Comparison of ENCODE assay signal across 1 cellular context in the genomic region with DNA sequence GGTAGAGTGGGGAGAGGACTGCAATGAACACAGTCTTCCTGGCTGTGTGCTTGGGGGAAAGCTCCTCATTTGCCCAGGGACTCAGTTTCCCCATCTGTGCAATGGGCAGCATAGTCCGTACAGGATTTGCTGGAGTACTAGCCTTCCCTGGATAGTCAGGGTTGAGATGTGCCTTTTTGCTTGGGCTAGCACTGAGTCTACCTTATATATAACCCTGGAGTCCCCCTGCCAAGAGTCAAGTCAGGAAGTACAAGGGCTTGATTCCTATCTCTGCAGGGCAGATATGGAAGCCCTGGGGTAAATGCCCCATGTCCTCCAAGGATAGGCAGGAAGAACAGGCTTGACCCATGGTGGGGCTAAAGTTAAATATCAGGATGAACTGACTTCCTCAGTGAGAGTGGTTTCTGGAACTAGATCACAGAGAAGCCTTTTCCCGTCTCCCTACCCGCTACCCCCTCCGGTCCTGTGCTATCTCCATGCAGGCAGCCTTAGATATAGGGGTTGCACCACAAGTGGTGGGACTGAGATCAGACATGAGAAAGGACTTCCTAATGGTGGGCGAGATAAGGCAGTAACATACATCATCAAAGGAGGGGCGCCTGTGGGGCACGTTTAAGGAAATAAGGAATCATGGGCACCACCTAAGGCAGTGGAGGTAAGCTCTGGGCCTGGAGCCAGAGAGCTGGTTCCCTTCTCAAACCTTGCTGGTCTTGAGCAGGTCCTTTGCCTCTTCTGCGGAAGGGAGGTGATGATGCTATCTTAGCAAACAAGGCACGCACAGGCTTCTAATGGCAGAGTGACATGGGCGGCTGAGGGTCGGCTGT.
TF ChIP-seq lines count a peak whose summit lies in the region.

No MANE protein-coding gene starts in this region.

TF ChIP-seq in K562, 482 proteins besides CTCF, POLR2A, EP300 and RAD21 (continued from another document and continues in another):
- TF ChIP-seq, protein P1, sequence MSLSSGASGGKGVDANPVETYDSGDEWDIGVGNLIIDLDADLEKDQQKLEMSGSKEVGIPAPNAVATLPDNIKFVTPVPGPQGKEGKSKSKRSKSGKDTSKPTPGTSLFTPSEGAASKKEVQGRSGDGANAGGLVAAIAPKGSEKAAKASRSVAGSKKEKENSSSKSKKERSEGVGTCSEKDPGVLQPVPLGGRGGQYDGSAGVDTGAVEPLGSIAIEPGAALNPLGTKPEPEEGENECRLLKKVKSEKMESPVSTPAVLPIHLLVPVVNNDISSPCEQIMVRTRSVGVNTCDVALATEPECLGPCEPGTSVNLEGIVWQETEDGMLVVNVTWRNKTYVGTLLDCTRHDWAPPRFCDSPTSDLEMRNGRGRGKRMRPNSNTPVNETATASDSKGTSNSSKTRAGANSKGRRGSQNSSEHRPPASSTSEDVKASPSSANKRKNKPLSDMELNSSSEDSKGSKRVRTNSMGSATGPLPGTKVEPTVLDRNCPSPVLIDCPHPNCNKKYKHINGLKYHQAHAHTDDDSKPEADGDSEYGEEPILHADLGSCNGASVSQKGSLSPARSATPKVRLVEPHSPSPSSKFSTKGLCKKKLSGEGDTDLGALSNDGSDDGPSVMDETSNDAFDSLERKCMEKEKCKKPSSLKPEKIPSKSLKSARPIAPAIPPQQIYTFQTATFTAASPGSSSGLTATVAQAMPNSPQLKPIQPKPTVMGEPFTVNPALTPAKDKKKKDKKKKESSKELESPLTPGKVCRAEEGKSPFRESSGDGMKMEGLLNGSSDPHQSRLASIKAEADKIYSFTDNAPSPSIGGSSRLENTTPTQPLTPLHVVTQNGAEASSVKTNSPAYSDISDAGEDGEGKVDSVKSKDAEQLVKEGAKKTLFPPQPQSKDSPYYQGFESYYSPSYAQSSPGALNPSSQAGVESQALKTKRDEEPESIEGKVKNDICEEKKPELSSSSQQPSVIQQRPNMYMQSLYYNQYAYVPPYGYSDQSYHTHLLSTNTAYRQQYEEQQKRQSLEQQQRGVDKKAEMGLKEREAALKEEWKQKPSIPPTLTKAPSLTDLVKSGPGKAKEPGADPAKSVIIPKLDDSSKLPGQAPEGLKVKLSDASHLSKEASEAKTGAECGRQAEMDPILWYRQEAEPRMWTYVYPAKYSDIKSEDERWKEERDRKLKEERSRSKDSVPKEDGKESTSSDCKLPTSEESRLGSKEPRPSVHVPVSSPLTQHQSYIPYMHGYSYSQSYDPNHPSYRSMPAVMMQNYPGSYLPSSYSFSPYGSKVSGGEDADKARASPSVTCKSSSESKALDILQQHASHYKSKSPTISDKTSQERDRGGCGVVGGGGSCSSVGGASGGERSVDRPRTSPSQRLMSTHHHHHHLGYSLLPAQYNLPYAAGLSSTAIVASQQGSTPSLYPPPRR (CRISPR knock-in tag; IDR thresholded peaks at IDR 0.05; ENCODE audit: borderline replicate concordance) = no peak; the same call in 1 of the 2 replicates
- TF ChIP-seq TEAD1 (CRISPR knock-in tag; IDR thresholded peaks at IDR 0.05) (peak in 1 of 2 experiments; percentile 4; a peak in 1 of 4 replicates), SMARCC2 (IDR thresholded peaks at IDR 0.05; ENCODE audit: low read depth) (peak; percentile 61), PHB2 (IDR thresholded peaks at IDR 0.05; ENCODE audit: low read depth) (0 out of 2 replicates have a peak, but pooled peaks have one; percentile 58), SMARCA5 (IDR thresholded peaks at IDR 0.05) (peak; percentile 97), ZSCAN32 (CRISPR knock-in tag; IDR thresholded peaks at IDR 0.05) (no peak), DIDO1 (tag; IDR thresholded peaks at IDR 0.05; ENCODE audit: low read depth) (peak; percentile 56; the same call in 1 of the 2 replicates), KAT2B (IDR thresholded peaks at IDR 0.05; ENCODE audit: low read depth, low read length) (no peak), TCF7 (IDR thresholded peaks at IDR 0.05; ENCODE audit: borderline replicate concordance) (peak; percentile 91; the same call in 1 of the 2 replicates), MAZ (CRISPR knock-in tag; conservative IDR thresholded peaks at IDR 0.05 in 1 of 2, IDR thresholded peaks at IDR 0.05 in 1 of 2) (peak; percentile 69 to 78), FOSL1 (tag; conservative IDR thresholded peaks at IDR 0.05) (peak; percentile 47; the same call in 1 of the 2 replicates), SOX6 (IDR thresholded peaks at IDR 0.05) (peak; percentile 63; the same call in 1 of the 2 replicates), GTF2E2 (tag; IDR thresholded peaks at IDR 0.05) (peak; percentile 45; the same call in 1 of the 2 replicates), CAMTA2 (CRISPR knock-in tag; conservative IDR thresholded peaks at IDR 0.05) (0 out of 2 replicates have a peak, but pooled peaks have one; percentile 78), NCOA1 (IDR thresholded peaks at IDR 0.05; ENCODE audit: low read depth) (peak; percentile 59; the same call in 1 of the 2 replicates), NONO (IDR thresholded peaks at IDR 0.05; ENCODE audit: low read depth in 2 of 2, low read length in 1 of 2) (no peak), HDGF (IDR thresholded peaks at IDR 0.05) (peak; percentile 57; the same call in 1 of the 2 replicates), PRMT5 (CRISPR knock-in tag; IDR thresholded peaks at IDR 0.05) (no peak), ZNF3 (CRISPR knock-in tag; IDR thresholded peaks at IDR 0.05) (no peak), POLR2H (tag; IDR thresholded peaks at IDR 0.05; ENCODE audit: low read depth) (no peak), NFE2 (IDR thresholded peaks at IDR 0.05; ENCODE audit: low read depth) (peak; percentile 20; the same call in 1 of the 2 replicates), MECOM (CRISPR knock-in tag; IDR thresholded peaks at IDR 0.05) (peak; percentile 72), ZNF668 (CRISPR knock-in tag; IDR thresholded peaks at IDR 0.05) (peak; percentile 73; the same call in 1 of the 2 replicates), ZBED1 (IDR thresholded peaks at IDR 0.05) (peak; percentile 35; the same call in 1 of the 2 replicates), MYC (IDR thresholded peaks at IDR 0.05; ENCODE audit: low read depth, low read length) (peak; percentile 68), MYC (CRISPR knock-in tag; IDR thresholded peaks at IDR 0.05; ENCODE audit: borderline replicate concordance, low read depth) (no peak), ZNF134 (CRISPR knock-in tag; conservative IDR thresholded peaks at IDR 0.05) (0 out of 2 replicates have a peak, but pooled peaks have one; percentile 4), NR2C1 (IDR thresholded peaks at IDR 0.05) (no peak), NR2C1 (tag; IDR thresholded peaks at IDR 0.05) (peak; percentile 48; the same call in 1 of the 2 replicates), GATA2 (CRISPR knock-in tag; IDR thresholded peaks at IDR 0.05) (peak; percentile 94), ZNF239 (CRISPR knock-in tag; IDR thresholded peaks at IDR 0.05) (peak; percentile 85), BACH1 (tag; IDR thresholded peaks at IDR 0.05) (0 out of 2 replicates have a peak, but pooled peaks have one; percentile 54), PML (IDR thresholded peaks at IDR 0.05; ENCODE audit: low read length) (peak; percentile 87), NBN (IDR thresholded peaks at IDR 0.05; ENCODE audit: low read depth) (peak; percentile 80), CTBP1 (IDR thresholded peaks at IDR 0.05; ENCODE audit: borderline replicate concordance) (peak; percentile 83), NFRKB (IDR thresholded peaks at IDR 0.05; ENCODE audit: low read depth) (peak; percentile 65), TAL1 (IDR thresholded peaks at IDR 0.05) (peak; percentile 89), TOE1 (IDR thresholded peaks at IDR 0.05; ENCODE audit: borderline replicate concordance) (peak; percentile 19; the same call in 1 of the 2 replicates), TOE1 (CRISPR knock-in tag; IDR thresholded peaks at IDR 0.05; ENCODE audit: borderline replicate concordance, low read depth) (no peak), ZKSCAN1 (IDR thresholded peaks at IDR 0.05; ENCODE audit: low read depth, low read length) (peak; percentile 53; the same call in 1 of the 2 replicates)
- TF ChIP-seq, protein P2, sequence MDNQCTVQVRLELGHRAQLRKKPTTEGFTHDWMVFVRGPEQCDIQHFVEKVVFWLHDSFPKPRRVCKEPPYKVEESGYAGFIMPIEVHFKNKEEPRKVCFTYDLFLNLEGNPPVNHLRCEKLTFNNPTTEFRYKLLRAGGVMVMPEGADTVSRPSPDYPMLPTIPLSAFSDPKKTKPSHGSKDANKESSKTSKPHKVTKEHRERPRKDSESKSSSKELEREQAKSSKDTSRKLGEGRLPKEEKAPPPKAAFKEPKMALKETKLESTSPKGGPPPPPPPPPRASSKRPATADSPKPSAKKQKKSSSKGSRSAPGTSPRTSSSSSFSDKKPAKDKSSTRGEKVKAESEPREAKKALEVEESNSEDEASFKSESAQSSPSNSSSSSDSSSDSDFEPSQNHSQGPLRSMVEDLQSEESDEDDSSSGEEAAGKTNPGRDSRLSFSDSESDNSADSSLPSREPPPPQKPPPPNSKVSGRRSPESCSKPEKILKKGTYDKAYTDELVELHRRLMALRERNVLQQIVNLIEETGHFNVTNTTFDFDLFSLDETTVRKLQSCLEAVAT (IDR thresholded peaks at IDR 0.05) = peak in 1 of 2 experiments; percentile 59; a peak in 1 of 4 replicates
- TF ChIP-seq, protein P3, sequence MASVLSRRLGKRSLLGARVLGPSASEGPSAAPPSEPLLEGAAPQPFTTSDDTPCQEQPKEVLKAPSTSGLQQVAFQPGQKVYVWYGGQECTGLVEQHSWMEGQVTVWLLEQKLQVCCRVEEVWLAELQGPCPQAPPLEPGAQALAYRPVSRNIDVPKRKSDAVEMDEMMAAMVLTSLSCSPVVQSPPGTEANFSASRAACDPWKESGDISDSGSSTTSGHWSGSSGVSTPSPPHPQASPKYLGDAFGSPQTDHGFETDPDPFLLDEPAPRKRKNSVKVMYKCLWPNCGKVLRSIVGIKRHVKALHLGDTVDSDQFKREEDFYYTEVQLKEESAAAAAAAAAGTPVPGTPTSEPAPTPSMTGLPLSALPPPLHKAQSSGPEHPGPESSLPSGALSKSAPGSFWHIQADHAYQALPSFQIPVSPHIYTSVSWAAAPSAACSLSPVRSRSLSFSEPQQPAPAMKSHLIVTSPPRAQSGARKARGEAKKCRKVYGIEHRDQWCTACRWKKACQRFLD (CRISPR knock-in tag; IDR thresholded peaks at IDR 0.05) = peak; percentile 88; the same call in 1 of the 2 replicates
- TF ChIP-seq, protein P4, sequence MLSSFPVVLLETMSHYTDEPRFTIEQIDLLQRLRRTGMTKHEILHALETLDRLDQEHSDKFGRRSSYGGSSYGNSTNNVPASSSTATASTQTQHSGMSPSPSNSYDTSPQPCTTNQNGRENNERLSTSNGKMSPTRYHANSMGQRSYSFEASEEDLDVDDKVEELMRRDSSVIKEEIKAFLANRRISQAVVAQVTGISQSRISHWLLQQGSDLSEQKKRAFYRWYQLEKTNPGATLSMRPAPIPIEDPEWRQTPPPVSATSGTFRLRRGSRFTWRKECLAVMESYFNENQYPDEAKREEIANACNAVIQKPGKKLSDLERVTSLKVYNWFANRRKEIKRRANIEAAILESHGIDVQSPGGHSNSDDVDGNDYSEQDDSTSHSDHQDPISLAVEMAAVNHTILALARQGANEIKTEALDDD (IDR thresholded peaks at IDR 0.05) = peak; percentile 61
- TF ChIP-seq, protein P5, sequence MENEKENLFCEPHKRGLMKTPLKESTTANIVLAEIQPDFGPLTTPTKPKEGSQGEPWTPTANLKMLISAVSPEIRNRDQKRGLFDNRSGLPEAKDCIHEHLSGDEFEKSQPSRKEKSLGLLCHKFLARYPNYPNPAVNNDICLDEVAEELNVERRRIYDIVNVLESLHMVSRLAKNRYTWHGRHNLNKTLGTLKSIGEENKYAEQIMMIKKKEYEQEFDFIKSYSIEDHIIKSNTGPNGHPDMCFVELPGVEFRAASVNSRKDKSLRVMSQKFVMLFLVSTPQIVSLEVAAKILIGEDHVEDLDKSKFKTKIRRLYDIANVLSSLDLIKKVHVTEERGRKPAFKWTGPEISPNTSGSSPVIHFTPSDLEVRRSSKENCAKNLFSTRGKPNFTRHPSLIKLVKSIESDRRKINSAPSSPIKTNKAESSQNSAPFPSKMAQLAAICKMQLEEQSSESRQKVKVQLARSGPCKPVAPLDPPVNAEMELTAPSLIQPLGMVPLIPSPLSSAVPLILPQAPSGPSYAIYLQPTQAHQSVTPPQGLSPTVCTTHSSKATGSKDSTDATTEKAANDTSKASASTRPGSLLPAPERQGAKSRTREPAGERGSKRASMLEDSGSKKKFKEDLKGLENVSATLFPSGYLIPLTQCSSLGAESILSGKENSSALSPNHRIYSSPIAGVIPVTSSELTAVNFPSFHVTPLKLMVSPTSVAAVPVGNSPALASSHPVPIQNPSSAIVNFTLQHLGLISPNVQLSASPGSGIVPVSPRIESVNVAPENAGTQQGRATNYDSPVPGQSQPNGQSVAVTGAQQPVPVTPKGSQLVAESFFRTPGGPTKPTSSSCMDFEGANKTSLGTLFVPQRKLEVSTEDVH (IDR thresholded peaks at IDR 0.05; ENCODE audit: low read depth, partially characterized antibody) = no peak
- TF ChIP-seq, protein P6, sequence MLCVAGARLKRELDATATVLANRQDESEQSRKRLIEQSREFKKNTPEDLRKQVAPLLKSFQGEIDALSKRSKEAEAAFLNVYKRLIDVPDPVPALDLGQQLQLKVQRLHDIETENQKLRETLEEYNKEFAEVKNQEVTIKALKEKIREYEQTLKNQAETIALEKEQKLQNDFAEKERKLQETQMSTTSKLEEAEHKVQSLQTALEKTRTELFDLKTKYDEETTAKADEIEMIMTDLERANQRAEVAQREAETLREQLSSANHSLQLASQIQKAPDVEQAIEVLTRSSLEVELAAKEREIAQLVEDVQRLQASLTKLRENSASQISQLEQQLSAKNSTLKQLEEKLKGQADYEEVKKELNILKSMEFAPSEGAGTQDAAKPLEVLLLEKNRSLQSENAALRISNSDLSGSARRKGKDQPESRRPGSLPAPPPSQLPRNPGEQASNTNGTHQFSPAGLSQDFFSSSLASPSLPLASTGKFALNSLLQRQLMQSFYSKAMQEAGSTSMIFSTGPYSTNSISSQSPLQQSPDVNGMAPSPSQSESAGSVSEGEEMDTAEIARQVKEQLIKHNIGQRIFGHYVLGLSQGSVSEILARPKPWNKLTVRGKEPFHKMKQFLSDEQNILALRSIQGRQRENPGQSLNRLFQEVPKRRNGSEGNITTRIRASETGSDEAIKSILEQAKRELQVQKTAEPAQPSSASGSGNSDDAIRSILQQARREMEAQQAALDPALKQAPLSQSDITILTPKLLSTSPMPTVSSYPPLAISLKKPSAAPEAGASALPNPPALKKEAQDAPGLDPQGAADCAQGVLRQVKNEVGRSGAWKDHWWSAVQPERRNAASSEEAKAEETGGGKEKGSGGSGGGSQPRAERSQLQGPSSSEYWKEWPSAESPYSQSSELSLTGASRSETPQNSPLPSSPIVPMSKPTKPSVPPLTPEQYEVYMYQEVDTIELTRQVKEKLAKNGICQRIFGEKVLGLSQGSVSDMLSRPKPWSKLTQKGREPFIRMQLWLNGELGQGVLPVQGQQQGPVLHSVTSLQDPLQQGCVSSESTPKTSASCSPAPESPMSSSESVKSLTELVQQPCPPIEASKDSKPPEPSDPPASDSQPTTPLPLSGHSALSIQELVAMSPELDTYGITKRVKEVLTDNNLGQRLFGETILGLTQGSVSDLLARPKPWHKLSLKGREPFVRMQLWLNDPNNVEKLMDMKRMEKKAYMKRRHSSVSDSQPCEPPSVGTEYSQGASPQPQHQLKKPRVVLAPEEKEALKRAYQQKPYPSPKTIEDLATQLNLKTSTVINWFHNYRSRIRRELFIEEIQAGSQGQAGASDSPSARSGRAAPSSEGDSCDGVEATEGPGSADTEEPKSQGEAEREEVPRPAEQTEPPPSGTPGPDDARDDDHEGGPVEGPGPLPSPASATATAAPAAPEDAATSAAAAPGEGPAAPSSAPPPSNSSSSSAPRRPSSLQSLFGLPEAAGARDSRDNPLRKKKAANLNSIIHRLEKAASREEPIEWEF (CRISPR knock-in tag; IDR thresholded peaks at IDR 0.05) = no peak
